Comparison of ENCODE assay signal across 16 cellular contexts in the genomic region with DNA sequence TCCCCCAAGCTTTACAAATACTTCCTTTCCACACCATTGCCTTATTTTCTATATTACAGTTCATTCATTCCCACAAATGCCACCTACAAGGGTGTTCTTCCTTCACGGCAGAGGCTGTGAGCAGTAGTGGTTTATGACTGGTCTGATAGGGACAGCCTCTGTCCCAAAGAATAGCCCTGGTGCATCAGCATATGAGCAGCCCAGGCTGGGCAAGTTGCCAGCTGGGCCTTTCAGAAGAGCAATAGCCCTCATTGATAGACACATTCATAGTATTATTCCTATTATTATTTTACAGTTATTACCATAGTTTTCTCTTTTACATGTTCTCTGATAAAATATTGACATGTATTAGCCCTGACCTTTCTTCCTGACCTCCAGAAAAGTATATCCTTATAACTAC.
DNase-seq lines count a peak whose midpoint lies in the region; ATAC-seq and TF ChIP-seq lines count a peak whose summit lies in the region.
"Had no signal": no experiment of that assay in that cellular context is flagged by ENCODE, and none has a peak within 500 bp of the region (broad histone marks: within the 10 kb centered on the region; RNA-seq: fewer than 3 reads in every experiment).

No MANE protein-coding gene starts in this region.

- intact Hi-C loops in heart right ventricle (cut with DNase I), result no loop called here

- H3K9me3 ChIP-seq in heart right ventricle, result no peaks in the 10 kb centered on the region

- H3K9me3 Mint-ChIP-seq in HFFc6, result no peaks in the 10 kb centered on the region
- H3K9me3 Mint-ChIP-seq in stimulated activated naive B cell treated with anti-CD40 and anti-IgM and Interleukin-4, amounts not matched to agents 10 μg/mL and 1 μg/mL and 100 μg/mL, for 72 hours, result no peaks in the 10 kb centered on the region
- H3K9me3 Mint-ChIP-seq: CD8-positive, alpha-beta T cell; central memory CD8-positive, alpha-beta T cell had no signal

- WGBS in heart right ventricle, 2 donors, result 48 to 57% methylated on average over 1 of the region's 1 CpG

- no peak overlapping the region for H3K27ac Mint-ChIP-seq in HFFc6
- no peak overlapping the region for H3K27ac Mint-ChIP-seq in stimulated activated naive B cell treated with anti-CD40 and anti-IgM and Interleukin-4, amounts not matched to agents 10 μg/mL and 1 μg/mL and 100 μg/mL, for 72 hours
- H3K27ac Mint-ChIP-seq: CD8-positive, alpha-beta T cell had no signal

- DNase-seq in DMS53 (lab: John Stamatoyannopoulos, UW) (peak; percentile 39), DMS53 treated with DMSO at 0.1 percent for 48 hours (lab: John Stamatoyannopoulos, UW; ENCODE audit: unreplicated experiment) (no peak), NCI-H1105 treated with DMSO at 0.1 percent for 48 hours (lab: John Stamatoyannopoulos, UW) (peak; percentile 37), brain microvascular endothelial cell (peak; percentile 2), myocyte (ENCODE audit: low read depth) (peak; percentile 25), heart right ventricle (no peak), HFFc6 (no peak)
- DNase-seq in stimulated activated naive B cell treated with anti-CD40 and anti-IgM and Interleukin-4, amounts not matched to agents 10 μg/mL and 1 μg/mL and 100 μg/mL, for 72 hours, result no peak
- DNase-seq: activated CD8-positive, alpha-beta memory T cell treated with anti-CD3 and anti-CD28 coated beads for 24 hours; activated naive CD4-positive, alpha-beta T cell; CD8-positive, alpha-beta T cell; occipital lobe had no signal

- no peak for TF ChIP-seq CTCF in brain microvascular endothelial cell (IDR thresholded peaks at IDR 0.05; ENCODE audit: low read depth, low read length, missing control alignments)
- TF ChIP-seq CTCF in heart right ventricle (IDR thresholded peaks at IDR 0.05), result no peak
- no peak for TF ChIP-seq CTCF in HFFc6 (IDR thresholded peaks at IDR 0.05)

- H3K27me3 ChIP-seq in brain microvascular endothelial cell (replicated peaks) (no peaks in the 10 kb centered on the region), heart right ventricle (no peaks in the 10 kb centered on the region)

- no peaks in the 10 kb centered on the region; the same call in 1 of the 2 replicates for H3K27me3 Mint-ChIP-seq in HFFc6 (ENCODE audit: insufficient read depth)
- H3K27me3 Mint-ChIP-seq in stimulated activated naive B cell treated with anti-CD40 and anti-IgM and Interleukin-4, amounts not matched to agents 10 μg/mL and 1 μg/mL and 100 μg/mL, for 72 hours, result no peaks in the 10 kb centered on the region
- H3K27me3 Mint-ChIP-seq: central memory CD8-positive, alpha-beta T cell had no signal

- no peaks in the 10 kb centered on the region for H3K36me3 Mint-ChIP-seq in HFFc6 (ENCODE audit: low read depth)
- H3K36me3 Mint-ChIP-seq in stimulated activated naive B cell treated with anti-CD40 and anti-IgM and Interleukin-4, amounts not matched to agents 10 μg/mL and 1 μg/mL and 100 μg/mL, for 72 hours, result peaks cover 0 to under 1% of the 10 kb centered on the region in 2 donors

- H3K4me1 ChIP-seq in heart right ventricle, result no peaks in the 10 kb centered on the region

- H3K27ac ChIP-seq in brain microvascular endothelial cell, result no peak overlapping the region
- no peak overlapping the region for H3K27ac ChIP-seq in heart right ventricle
- H3K27ac ChIP-seq: VCaP had no signal

- in situ Hi-C loops in brain microvascular endothelial cell (cut with HindIII; ENCODE audit: low pct_ligation_motif_present, low sequenced_read_pairs), result no loop called here

- H3K36me3 ChIP-seq in brain microvascular endothelial cell (replicated peaks) (no peaks in the 10 kb centered on the region), heart right ventricle (no peaks in the 10 kb centered on the region)

- ATAC-seq in heart right ventricle, result no peak
- ATAC-seq in stimulated activated naive B cell treated with anti-CD40 and anti-IgM and Interleukin-4, amounts not matched to agents 10 μg/mL and 1 μg/mL and 100 μg/mL, for 72 hours (replicated peaks), result no peak
- ATAC-seq: CD8-positive, alpha-beta T cell; esophagus mucosa had no signal

- no peaks in the 10 kb centered on the region for H3K4me1 Mint-ChIP-seq in HFFc6 (ENCODE audit: low read depth)
- no peaks in the 10 kb centered on the region for H3K4me1 Mint-ChIP-seq in stimulated activated naive B cell treated with anti-CD40 and anti-IgM and Interleukin-4, amounts not matched to agents 10 μg/mL and 1 μg/mL and 100 μg/mL, for 72 hours
- H3K4me1 Mint-ChIP-seq: central memory CD8-positive, alpha-beta T cell had no signal

- H3K4me3 ChIP-seq in brain microvascular endothelial cell (ENCODE audit: low read depth, low read length), result no peak overlapping the region
- H3K4me3 ChIP-seq in heart right ventricle, result no peak overlapping the region
- H3K4me3 ChIP-seq: smooth muscle cell had no signal

- no peak overlapping the region for H3K4me3 Mint-ChIP-seq in HFFc6
- no peak overlapping the region for H3K4me3 Mint-ChIP-seq in stimulated activated naive B cell treated with anti-CD40 and anti-IgM and Interleukin-4, amounts not matched to agents 10 μg/mL and 1 μg/mL and 100 μg/mL, for 72 hours
- H3K4me3 Mint-ChIP-seq: CD8-positive, alpha-beta T cell; central memory CD8-positive, alpha-beta T cell had no signal

Comparison
In these comparisons a context has a peak if more than half of its experiments do, and no peak if none do; other contexts are left out.
1. DNase-seq: peak in DMS53 (single experiment), NCI-H1105 treated with DMSO at 0.1 percent for 48 hours (single experiment), brain microvascular endothelial cell (single experiment) and myocyte (single experiment); none in DMS53 treated with DMSO at 0.1 percent for 48 hours (single experiment), heart right ventricle (0 of 2), HFFc6 (single experiment) and stimulated activated naive B cell treated with anti-CD40 and anti-IgM and Interleukin-4, amounts not matched to agents 10 μg/mL and 1 μg/mL and 100 μg/mL, for 72 hours (single experiment).